9 cellular contexts compared by ENCODE assay signal in the genomic region with DNA sequence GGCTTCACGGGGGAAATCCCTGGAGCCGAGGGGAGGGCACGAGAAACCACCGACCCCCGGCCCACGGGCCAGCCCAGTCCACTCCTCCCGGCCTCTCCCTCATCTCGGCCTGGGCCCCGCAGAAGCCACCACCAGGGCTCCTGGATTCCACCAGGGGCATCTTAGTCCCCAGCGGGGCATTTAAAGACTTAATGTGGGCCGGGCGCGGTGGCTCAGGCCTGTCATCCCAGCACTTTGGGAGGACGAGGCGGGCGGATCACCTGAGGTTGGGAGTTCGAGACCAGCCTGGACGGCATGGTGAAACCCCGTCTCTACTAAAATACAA. TPM values are rescaled to one million over a fixed set of nuclear protein-coding genes. Genes with fewer than 3 reads are reported as not detected.
DNase-seq lines count a peak whose midpoint lies in the region; ATAC-seq and TF ChIP-seq lines count a peak whose summit lies in the region.
"Had no signal": no experiment of that assay in that cellular context is flagged by ENCODE, and none has a peak within 500 bp of the region (broad histone marks: within the 10 kb centered on the region; RNA-seq: fewer than 3 reads in every experiment).

No MANE protein-coding gene starts in this region.

- H2AFZ ChIP-seq in parathyroid adenoma = peak overlapping the region; percentile 75

- peak overlapping the region in 5 of 11 experiments; percentile 6 to 56 (median 13); a peak in 5 of 22 replicates for H3K27ac ChIP-seq in BLaER1 treated with 17β-estradiol and CSF1 and Interleukin-3, amounts not matched to agents 10 nM and 100 nM
- H3K27ac ChIP-seq in VCaP (peak overlapping the region; percentile 61), gastroesophageal sphincter (peak overlapping the region in 3 of 4 donors; percentile 76 to 86 (median 84)), parathyroid adenoma (no peak overlapping the region)

- peaks cover 0 to 28% (median 0%) of the 10 kb centered on the region in 11 experiments; a peak in 7 of 22 replicates for H4K20me1 ChIP-seq in BLaER1 treated with 17β-estradiol and CSF1 and Interleukin-3, amounts not matched to agents 10 nM and 100 nM

- TF ChIP-seq POLR2A in gastroesophageal sphincter (IDR thresholded peaks at IDR 0.05) = no peak

- H3K4me1 ChIP-seq in BLaER1 treated with 17β-estradiol and CSF1 and Interleukin-3, amounts not matched to agents 10 nM and 100 nM = peaks cover 26 to 95% (median 68%) of the 10 kb centered on the region in 10 experiments
- H3K4me1 ChIP-seq in gastroesophageal sphincter (peaks cover 0 to 11% (median 0%) of the 10 kb centered on the region in 3 donors), parathyroid adenoma (no peaks in the 10 kb centered on the region)

- TF ChIP-seq CTCF in VCaP (conservative IDR thresholded peaks at IDR 0.05) (peak; percentile 25), gastroesophageal sphincter (IDR thresholded peaks at IDR 0.05) (peak in 1 of 4 experiments; percentile 4), parathyroid adenoma (IDR thresholded peaks at IDR 0.05) (no peak)

- H3K9me3 ChIP-seq in BLaER1 treated with 17β-estradiol and CSF1 and Interleukin-3, amounts not matched to agents 10 nM and 100 nM (replicated peaks in 1 of 11) = peaks cover 6 to 19% (median 12%) of the 10 kb centered on the region in 11 experiments; a peak in 20 of 22 replicates
- no peaks in the 10 kb centered on the region for H3K9me3 ChIP-seq in gastroesophageal sphincter
- H3K9me3 ChIP-seq in parathyroid adenoma (ENCODE audit: control insufficient read depth, low read length) = no peaks in the 10 kb centered on the region

- no peak for DNase-seq in ACHN
- DNase-seq: NCI-H1105 had no signal

- peaks cover 0 to 22% (median 0%) of the 10 kb centered on the region in 11 experiments; a peak in 5 of 22 replicates for H3K27me3 ChIP-seq in BLaER1 treated with 17β-estradiol and CSF1 and Interleukin-3, amounts not matched to agents 10 nM and 100 nM
- no peaks in the 10 kb centered on the region for H3K27me3 ChIP-seq in gastroesophageal sphincter
- no peaks in the 10 kb centered on the region for H3K27me3 ChIP-seq in parathyroid adenoma (ENCODE audit: control insufficient read depth, insufficient read depth, low read length)

- WGBS in gastroesophageal sphincter (ENCODE audit: low coverage in 1 of 2), 2 donors = 100% methylated on average over 1 of the region's 19 CpGs; no CpG with 5 or more reads in 1 of the 2 donors

- in situ Hi-C loops in ACHN (cut with HindIII; ENCODE audit: low pct_ligation_motif_present, low pct_unique_long_range_greater_than_20kb, low sequenced_read_pairs) = no loop called here

- no peak overlapping the region; a peak in 1 of 22 replicates for H3K9ac ChIP-seq in BLaER1 treated with 17β-estradiol and CSF1 and Interleukin-3, amounts not matched to agents 10 nM and 100 nM
- no peak overlapping the region for H3K9ac ChIP-seq in parathyroid adenoma

- TF ChIP-seq EP300 in gastroesophageal sphincter (IDR thresholded peaks at IDR 0.05) = no peak

- H3K4me3 ChIP-seq in BLaER1 treated with 17β-estradiol and CSF1 and Interleukin-3, amounts not matched to agents 10 nM and 100 nM = peak overlapping the region in 2 of 10 experiments; percentile 8 to 39; a peak in 3 of 20 replicates
- H3K4me3 ChIP-seq in gastroesophageal sphincter (peak overlapping the region; percentile 39 to 67), parathyroid adenoma (ENCODE audit: low read depth, low read length) (no peak overlapping the region)

- H3K4me2 ChIP-seq in BLaER1 treated with 17β-estradiol and CSF1 and Interleukin-3, amounts not matched to agents 10 nM and 100 nM = peak overlapping the region in 10 of 11 experiments; percentile 10 to 65 (median 33); a peak in 12 of 22 replicates
- peak overlapping the region; percentile 60 for H3K4me2 ChIP-seq in parathyroid adenoma (ENCODE audit: low read length)

- peaks cover 0 to 16% (median 0%) of the 10 kb centered on the region in 11 experiments; a peak in 10 of 22 replicates for H3K36me3 ChIP-seq in BLaER1 treated with 17β-estradiol and CSF1 and Interleukin-3, amounts not matched to agents 10 nM and 100 nM
- H3K36me3 ChIP-seq in gastroesophageal sphincter = no peaks in the 10 kb centered on the region
- no peaks in the 10 kb centered on the region for H3K36me3 ChIP-seq in parathyroid adenoma (ENCODE audit: control insufficient read depth, insufficient read depth, low read length)

- H3K79me2 ChIP-seq in parathyroid adenoma = no peaks in the 10 kb centered on the region

- no peak for ATAC-seq in gastroesophageal sphincter
- no peak for ATAC-seq in HG03045 (IDR thresholded peaks at IDR 0.05; ENCODE audit: unreplicated experiment)
- ATAC-seq in HG02798 (IDR thresholded peaks at IDR 0.05; ENCODE audit: poor library complexity, unreplicated experiment) = no peak
- ATAC-seq in GM21737 (IDR thresholded peaks at IDR 0.05; ENCODE audit: unreplicated experiment) = no peak

RNA-seq across cellular contexts. Expression of gene ABR, which starts 24.1 kb away (rescaled TPM):
- 100 to 1,000 TPM in 3 of 4 donors, 10 to 100 TPM in 1; 62.6 to 147 (median 114) TPM for total RNA-seq in gastroesophageal sphincter
